15 cellular contexts compared by ENCODE assay signal in genomic region chr10:126049741-126050140, GRCh38.
DNase-seq lines count a peak whose midpoint lies in the region; ATAC-seq, FAIRE-seq and TF ChIP-seq lines count a peak whose summit lies in the region.
"Had no signal": no experiment of that assay in that cellular context is flagged by ENCODE, and none has a peak within 500 bp of the region (broad histone marks: within the 10 kb centered on the region; RNA-seq: fewer than 3 reads in every experiment).

No MANE protein-coding gene starts in this region.

- dilution Hi-C loops in keratinocyte (cut with MboI; ENCODE audit: extremely low pct_ligation_motif_present, low sequenced_read_pairs) = no loop called here

- no peaks in the 10 kb centered on the region for H3K9me1 ChIP-seq in keratinocyte (ENCODE audit: control insufficient read depth, extremely low read depth, insufficient read depth, low read length)

- DNase-seq in Right ventricle myocardium inferior (ENCODE audit: missing footprints) = no peak
- DNase-seq in right atrium auricular region (ENCODE audit: low spot score) = no peak
- peak; percentile 94 for DNase-seq in dermis blood vessel endothelial cell
- no peak for DNase-seq in keratinocyte (ENCODE audit: low read depth, low spot score)
- DNase-seq in globus pallidus (ENCODE audit: low spot score) = no peak
- no peak for DNase-seq in NCI-H524 treated with DMSO at 0.1 percent for 48 hours (lab: John Stamatoyannopoulos, UW)
- DNase-seq: 8988T; activated CD4-positive, CD25-positive, alpha-beta regulatory T cell; effector CD8-positive, alpha-beta T cell; kidney glomerular epithelial cell; NCI-H187 treated with DMSO at 0.1 percent for 48 hours; PC-9; retina had no signal

- H3K9me3 ChIP-seq in right atrium auricular region (no peaks in the 10 kb centered on the region), keratinocyte (ENCODE audit: control insufficient read depth, low read depth, low read length) (no peaks in the 10 kb centered on the region)

- H3K27me3 ChIP-seq in right atrium auricular region = no peaks in the 10 kb centered on the region
- no peaks in the 10 kb centered on the region for H3K27me3 ChIP-seq in keratinocyte (ENCODE audit: control insufficient read depth, extremely low read depth, insufficient read depth, low read length)

- H3K4me3 ChIP-seq in right atrium auricular region (no peak overlapping the region), keratinocyte (ENCODE audit: control insufficient read depth in 2 of 3, extremely low read depth in 1 of 3, insufficient read depth in 2 of 3, low read depth in 1 of 3, low read length in 3 of 3) (no peak overlapping the region)
- H3K4me3 ChIP-seq: PC-9 had no signal

- H3K27ac ChIP-seq in right atrium auricular region = no peak overlapping the region
- no peak overlapping the region for H3K27ac ChIP-seq in keratinocyte (ENCODE audit: control insufficient read depth, insufficient read depth, low read length)
- H3K27ac ChIP-seq: PC-9 had no signal

- no peaks in the 10 kb centered on the region for H4K20me1 ChIP-seq in keratinocyte (ENCODE audit: control insufficient read depth, extremely low read depth, insufficient read depth, low read length)

- FAIRE-seq in keratinocyte (lab: Jason Lieb, UNC) = peak; percentile 29

- H3K4me2 ChIP-seq in keratinocyte (ENCODE audit: control insufficient read depth, extremely low read depth, insufficient read depth, low read depth, low read length) = peak overlapping the region; percentile 8
- H3K4me2 ChIP-seq: PC-9 had no signal

- intact Hi-C loops in Right ventricle myocardium inferior (cut with DNase I) = no loop called here

- peaks cover 0 to 6% of the 10 kb centered on the region in 2 donors for H3K4me1 ChIP-seq in right atrium auricular region
- H3K4me1 ChIP-seq in keratinocyte (ENCODE audit: control insufficient read depth, extremely low read depth, insufficient read depth, low read length) = peaks cover 6% of the 10 kb centered on the region

- no peak overlapping the region for H3K9ac ChIP-seq in keratinocyte (ENCODE audit: control insufficient read depth, extremely low read depth, insufficient read depth, low read length)

- no peaks in the 10 kb centered on the region for H3K79me2 ChIP-seq in keratinocyte (ENCODE audit: control insufficient read depth, insufficient read depth, low read length)

- TF ChIP-seq CTCF in right atrium auricular region (IDR thresholded peaks at IDR 0.05) (no peak), keratinocyte (optimal IDR thresholded peaks at IDR 0.05 in 1 of 3, IDR thresholded peaks at IDR 0.05 in 1 of 3, conservative IDR thresholded peaks at IDR 0.05 in 1 of 3; ENCODE audit: extremely low read depth in 1 of 3, insufficient read depth in 2 of 3, low read length in 3 of 3) (no peak)

- H2AFZ ChIP-seq in keratinocyte (ENCODE audit: control insufficient read depth, low read length) = peak overlapping the region; percentile 65
- H2AFZ ChIP-seq: PC-9 had no signal

- H3K36me3 ChIP-seq in right atrium auricular region = no peaks in the 10 kb centered on the region
- H3K36me3 ChIP-seq in keratinocyte (ENCODE audit: control insufficient read depth in 2 of 2, extremely low read depth in 1 of 2, insufficient read depth in 2 of 2, low read length in 2 of 2) = no peaks in the 10 kb centered on the region

- ATAC-seq in Right ventricle myocardium inferior (peak; percentile 73), HG02884 (IDR thresholded peaks at IDR 0.05; ENCODE audit: unreplicated experiment) (no peak), GM21526 (IDR thresholded peaks at IDR 0.05; ENCODE audit: low FRiP score, unreplicated experiment) (no peak)
